In the genomic region with DNA sequence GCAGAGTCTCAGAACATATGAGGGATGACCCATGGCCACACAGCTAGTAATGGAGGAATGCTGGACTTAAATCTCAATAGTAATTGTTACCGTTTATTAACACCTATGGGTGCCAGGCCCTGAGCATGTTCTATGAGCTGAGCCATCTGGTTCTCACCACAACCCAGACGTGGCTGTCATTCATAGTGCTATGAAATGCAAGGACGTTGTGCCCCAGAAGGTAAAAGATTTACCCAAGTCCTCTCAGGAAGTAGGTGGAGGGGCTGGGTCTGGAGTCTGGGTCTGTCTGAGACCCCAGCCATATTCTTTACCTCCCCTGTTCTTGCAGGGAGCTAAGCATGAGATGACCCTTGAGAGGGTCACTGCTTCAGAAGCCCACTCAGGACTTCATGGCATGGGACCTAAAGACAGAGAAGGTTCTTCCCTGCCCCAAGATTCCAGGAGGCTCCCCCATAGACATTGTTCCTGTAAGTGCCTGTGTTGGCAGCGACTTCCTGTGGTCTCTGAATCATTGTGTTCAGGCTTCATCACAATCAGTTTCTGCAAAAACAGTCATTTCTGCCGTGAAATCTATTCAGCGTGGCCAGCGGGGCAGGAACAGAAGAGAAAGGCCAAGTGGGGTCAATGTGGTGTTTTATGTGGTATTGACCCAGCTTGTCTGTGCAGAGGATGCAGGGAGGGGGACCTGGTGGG, we compare ENCODE assay signal across 12 cellular contexts.
A peak's percentile ranks its signal among the peaks of the same experiment; 100 is the strongest.
DNase-seq lines count a peak whose midpoint lies in the region; ATAC-seq, FAIRE-seq and TF ChIP-seq lines count a peak whose summit lies in the region.
"Had no signal": no experiment of that assay in that cellular context is flagged by ENCODE, and none has a peak within 500 bp of the region (broad histone marks: within the 10 kb centered on the region; RNA-seq: fewer than 3 reads in every experiment).

No MANE protein-coding gene starts in this region.

- H3K9ac ChIP-seq in GM12878 (ENCODE audit: control insufficient read depth, insufficient read depth, low read length), result no peak overlapping the region
- H3K9ac ChIP-seq: parathyroid adenoma had no signal

- TF ChIP-seq RAD21 in GM12878 (IDR thresholded peaks at IDR 0.05; ENCODE audit: insufficient read depth, low read depth, low read length), result no peak

- RAD21 ChIA-PET in GM12878 (lab: Charles Lee; ENCODE audit: unreplicated experiment), result no interaction called here

- peaks cover 31% of the 10 kb centered on the region for H3K4me1 ChIP-seq in GM12878 (ENCODE audit: control insufficient read depth, insufficient read depth, low read length)
- no peaks in the 10 kb centered on the region for H3K4me1 ChIP-seq in CD4-positive, alpha-beta memory T cell (ENCODE audit: insufficient read depth, low read length)
- H3K4me1 ChIP-seq: parathyroid adenoma, testis had no signal

- no peak overlapping the region for H3K4me3 ChIP-seq in GM12878
- no peak overlapping the region for H3K4me3 ChIP-seq in CD4-positive, alpha-beta memory T cell (ENCODE audit: low read length in 2 of 2)
- H3K4me3 ChIP-seq: testis had no signal

- no peaks in the 10 kb centered on the region for H3K36me3 Mint-ChIP-seq in CD4-positive, alpha-beta memory T cell

- no TSS peak for BruUV-seq in GM12878 (replicated peaks; lab: Mats Ljungman, UMichigan)

- no peak overlapping the region for H3K27ac Mint-ChIP-seq in CD4-positive, alpha-beta memory T cell

- DNase-seq in activated CD8-positive, alpha-beta memory T cell treated with anti-CD3 and anti-CD28 coated beads, Interleukin-2, amount 50 U/mL, for 48 hours, result peak; percentile 67
- DNase-seq in activated CD8-positive, alpha-beta memory T cell treated with anti-CD3 and anti-CD28 coated beads, Interleukin-2, amount 50 U/mL, for 4 hours, result no peak
- peak; percentile 65 for DNase-seq in HK-2 (ENCODE audit: unreplicated experiment)
- peak; percentile 30 for DNase-seq in GM12878 (ENCODE audit: low read depth, low spot score)
- peak; percentile 16 to 31 for DNase-seq in stimulated activated CD4-positive, alpha-beta T cell treated with anti-CD3 and anti-CD28 coated beads, Interleukin-2, amount 100 ng/mL, for 48 hours
- DNase-seq in CD4-positive, alpha-beta memory T cell, result no peak
- DNase-seq: head of caudate nucleus, testis had no signal

- H3K27me3 Mint-ChIP-seq in CD4-positive, alpha-beta memory T cell, result peaks cover 4 to 6% of the 10 kb centered on the region in 2 donors

- FAIRE-seq in GM12878 (lab: Jason Lieb, UNC), result no peak

- H4K20me1 ChIP-seq in GM12878 (ENCODE audit: control insufficient read depth, insufficient read depth), result no peaks in the 10 kb centered on the region

- WGBS in GM12878 (ENCODE audit: insufficient coverage, insufficient replicate concordance, low lambda C conversion rate, missing lambda C conversion rate), result 2% methylated on average over 7 of the region's 7 CpGs

- no peaks in the 10 kb centered on the region for H3K27me3 ChIP-seq in GM12878 (replicated peaks in 1 of 2; ENCODE audit: control insufficient read depth in 2 of 2, insufficient read depth in 2 of 2, low read length in 1 of 2)
- H3K27me3 ChIP-seq in CD4-positive, alpha-beta memory T cell (ENCODE audit: insufficient read depth, low read length), result no peaks in the 10 kb centered on the region
- H3K27me3 ChIP-seq: testis had no signal

- intact Hi-C loops in GM12878 (cut with micrococcal nuclease; ENCODE audit: unreplicated experiment), result no loop called here
- intact Hi-C loops in CD4-positive, alpha-beta memory T cell (cut with micrococcal nuclease), result no loop called here

- TF ChIP-seq POLR2A in GM12878 (IDR thresholded peaks at IDR 0.05; ENCODE audit: low read depth, low read length), result no peak

- SMC1A ChIA-PET in GM12878 (lab: Charles Lee; ENCODE audit: uncharacterized antibody, unreplicated experiment), result no interaction called here

- no peak overlapping the region for H3K27ac ChIP-seq in GM12878 (ENCODE audit: control insufficient read depth, insufficient read depth)
- no peak overlapping the region for H3K27ac ChIP-seq in CD4-positive, alpha-beta memory T cell (ENCODE audit: low read depth, low read length)
- H3K27ac ChIP-seq: C4-2B, parathyroid adenoma, testis had no signal

- no peak overlapping the region for H2AFZ ChIP-seq in GM12878 (ENCODE audit: control insufficient read depth, low read depth, low read length)
- H2AFZ ChIP-seq: parathyroid adenoma had no signal

- no peak; a peak in 1 of 4 replicates for TF ChIP-seq EP300 in GM12878 (IDR thresholded peaks at IDR 0.05; ENCODE audit: borderline replicate concordance in 1 of 2, control insufficient read depth in 1 of 2, low read depth in 2 of 2, low read length in 2 of 2)

- no peaks in the 10 kb centered on the region for H3K36me3 ChIP-seq in GM12878 (ENCODE audit: control insufficient read depth in 2 of 2, insufficient read depth in 2 of 2, low read length in 1 of 2)
- no peaks in the 10 kb centered on the region for H3K36me3 ChIP-seq in CD4-positive, alpha-beta memory T cell (ENCODE audit: insufficient read depth, low read length)

- H3K79me2 ChIP-seq in GM12878 (ENCODE audit: control insufficient read depth, insufficient read depth, low read length), result no peaks in the 10 kb centered on the region
- H3K79me2 ChIP-seq: parathyroid adenoma had no signal

- ATAC-seq in GM12878, result peak; percentile 74
- ATAC-seq in HG02571 (IDR thresholded peaks at IDR 0.05; ENCODE audit: unreplicated experiment), result no peak
- ATAC-seq in HG03280 (IDR thresholded peaks at IDR 0.05; ENCODE audit: unreplicated experiment), result no peak

- H3K4me1 Mint-ChIP-seq in CD4-positive, alpha-beta memory T cell, result no peaks in the 10 kb centered on the region

- in situ Hi-C loops in GM12878 (cut with MboI), result no loop called here

- POLR2A ChIA-PET in GM12878 (lab: Charles Lee), result no interaction called here
- POLR2A ChIA-PET in CD4-positive, alpha-beta memory T cell (lab: Charles Lee; ENCODE audit: partially characterized antibody), result no interaction called here

- no peak for TF ChIP-seq CTCF in GM12878 (IDR thresholded peaks at IDR 0.05 in 2 of 3, conservative IDR thresholded peaks at IDR 0.05 in 1 of 3; ENCODE audit: control insufficient read depth in 2 of 3, extremely low read depth in 1 of 3, insufficient read depth in 1 of 3, low read depth in 3 of 3, low read length in 3 of 3)

- peak overlapping the region; percentile 35; the same call in 1 of the 2 replicates for H3K4me2 ChIP-seq in GM12878 (ENCODE audit: control insufficient read depth, insufficient read depth)

- peaks cover 0 to 5% (median 1%) of the 10 kb centered on the region in 8 donors for H3K9me3 Mint-ChIP-seq in CD4-positive, alpha-beta memory T cell

- H3K9me3 ChIP-seq in GM12878 (replicated peaks; ENCODE audit: control insufficient read depth, insufficient read depth, low read length), result no peaks in the 10 kb centered on the region
- H3K9me3 ChIP-seq in CD4-positive, alpha-beta memory T cell (ENCODE audit: control insufficient read depth in 1 of 2, low read length in 2 of 2), result no peaks in the 10 kb centered on the region
- H3K9me3 ChIP-seq: testis had no signal

- no peak overlapping the region for H3K4me3 Mint-ChIP-seq in CD4-positive, alpha-beta memory T cell

- CTCF ChIA-PET in GM12878 (lab: Yijun Ruan, JAX), result interaction anchor here (0.7 kb wide), 1 partner anchor 8 kb away, joined by 3 read pairs; no protein-coding TSS in a partner anchor
- CTCF ChIA-PET in CD4-positive, alpha-beta memory T cell (lab: Charles Lee; ENCODE audit: partially characterized antibody), result no interaction called here

TF ChIP-seq in GM12878, 131 proteins besides CTCF, POLR2A, EP300 and RAD21 (continues in another document):
- peak in 1 of 2 experiments; percentile 68; a peak in 1 of 4 replicates for TF ChIP-seq ETV6 (conservative IDR thresholded peaks at IDR 0.05 in 1 of 2, IDR thresholded peaks at IDR 0.05 in 1 of 2; ENCODE audit: borderline replicate concordance in 1 of 2, low read depth in 1 of 2)
- TF ChIP-seq MLLT1 (IDR thresholded peaks at IDR 0.05), result no peak
- TF ChIP-seq CBFB (IDR thresholded peaks at IDR 0.05; ENCODE audit: low read depth), result 0 out of 2 replicates have a peak, but pooled peaks have one; percentile 31
- TF ChIP-seq IKZF2 (IDR thresholded peaks at IDR 0.05), result peak; percentile 39 to 58
- peak; percentile 87 for TF ChIP-seq IRF4 (IDR thresholded peaks at IDR 0.05; ENCODE audit: low read depth, low read length)
- peak; percentile 91 for TF ChIP-seq NR2F1 (conservative IDR thresholded peaks at IDR 0.05)
- TF ChIP-seq NFYA (IDR thresholded peaks at IDR 0.05; ENCODE audit: borderline replicate concordance, low read depth, low read length), result no peak
- peak; percentile 61 for TF ChIP-seq FOXM1 (IDR thresholded peaks at IDR 0.05; ENCODE audit: low read depth, low read length)
- TF ChIP-seq, protein P1, sequence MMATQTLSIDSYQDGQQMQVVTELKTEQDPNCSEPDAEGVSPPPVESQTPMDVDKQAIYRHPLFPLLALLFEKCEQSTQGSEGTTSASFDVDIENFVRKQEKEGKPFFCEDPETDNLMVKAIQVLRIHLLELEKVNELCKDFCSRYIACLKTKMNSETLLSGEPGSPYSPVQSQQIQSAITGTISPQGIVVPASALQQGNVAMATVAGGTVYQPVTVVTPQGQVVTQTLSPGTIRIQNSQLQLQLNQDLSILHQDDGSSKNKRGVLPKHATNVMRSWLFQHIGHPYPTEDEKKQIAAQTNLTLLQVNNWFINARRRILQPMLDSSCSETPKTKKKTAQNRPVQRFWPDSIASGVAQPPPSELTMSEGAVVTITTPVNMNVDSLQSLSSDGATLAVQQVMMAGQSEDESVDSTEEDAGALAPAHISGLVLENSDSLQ (IDR thresholded peaks at IDR 0.05), result peak; percentile 53

Comparison
In these comparisons a context has a peak if more than half of its experiments do, and no peak if none do; other contexts are left out.
1. DNase-seq: peak in activated CD8-positive, alpha-beta memory T cell treated with anti-CD3 and anti-CD28 coated beads, Interleukin-2, amount 50 U/mL, for 48 hours (single experiment), HK-2 (single experiment), GM12878 (single experiment) and stimulated activated CD4-positive, alpha-beta T cell treated with anti-CD3 and anti-CD28 coated beads, Interleukin-2, amount 100 ng/mL, for 48 hours (2 of 2); none in activated CD8-positive, alpha-beta memory T cell treated with anti-CD3 and anti-CD28 coated beads, Interleukin-2, amount 50 U/mL, for 4 hours (single experiment) and CD4-positive, alpha-beta memory T cell (0 of 5).